7 cellular contexts compared by ENCODE assay signal in the genomic region with DNA sequence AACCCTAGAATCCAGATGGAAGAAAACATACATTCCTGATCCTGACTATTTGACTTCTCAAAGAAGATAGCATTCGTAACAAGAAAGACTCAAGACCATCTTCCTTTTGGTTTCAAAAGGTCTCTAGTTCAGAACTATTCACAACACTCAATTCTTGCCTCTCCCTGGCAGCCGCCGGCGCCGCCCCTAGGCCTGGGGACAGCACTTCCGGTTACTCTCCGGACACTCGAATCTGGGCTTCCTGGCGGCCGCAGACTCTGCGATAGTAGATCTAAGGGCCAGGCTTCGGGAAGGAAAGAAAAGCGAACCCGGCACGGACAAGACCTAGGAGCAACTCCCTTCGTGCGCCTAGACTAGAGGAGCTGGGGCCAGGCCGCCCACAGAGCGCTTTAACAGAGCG.
A peak's percentile ranks its signal among the peaks of the same experiment; 100 is the strongest.
DNase-seq lines count a peak whose midpoint lies in the region; ATAC-seq, FAIRE-seq and TF ChIP-seq lines count a peak whose summit lies in the region.
"Not testable (repeated sequence)": the region's sequence is repeated elsewhere in the genome, so short reads cannot be mapped to it uniquely, and the experiment has no call there.

No MANE protein-coding gene starts in this region.

- H3K4me3 ChIP-seq in GM23338; PC-3 (ENCODE audit: low read length); K562; lower lobe of right lung; upper lobe of right lung: not testable (repeated sequence)

- peak; percentile 45; the same call in 1 of the 3 replicates for ATAC-seq in GM23338
- ATAC-seq in PC-3: peak; percentile 49; the same call in 1 of the 2 replicates
- ATAC-seq in K562: peak; percentile 85
- ATAC-seq in left cardiac atrium: peak; percentile 44 to 51
- ATAC-seq in left lobe of liver: peak; percentile 71
- peak; percentile 46 to 51 for ATAC-seq in lower lobe of right lung
- peak; percentile 76 for ATAC-seq in upper lobe of right lung

- H3K79me2 ChIP-seq in GM23338 (replicated peaks; ENCODE audit: insufficient read depth): peaks cover 55% of the 10 kb centered on the region
- H3K79me2 ChIP-seq in PC-3 (ENCODE audit: low read length); K562 (ENCODE audit: control insufficient read depth, insufficient read depth, low read length): not testable (repeated sequence)

- not testable (repeated sequence) for BruUV-seq in PC-3 (replicated peaks; lab: Mats Ljungman, UMichigan); K562 (replicated peaks; lab: Mats Ljungman, UMichigan)

- not testable (repeated sequence) for TF ChIP-seq POLR2A in K562 (conservative IDR thresholded peaks at IDR 0.05)

- CTCF ChIA-PET in PC-3 (lab: Charles Lee); K562 (lab: Yijun Ruan, JAX; ENCODE audit: low intra/inter-chr PET ratio): not testable (repeated sequence)

- H3K27ac ChIP-seq in GM23338 (ENCODE audit: low read depth); PC-3 (ENCODE audit: low read length); K562 (ENCODE audit: extremely low read depth, low read depth, low read length); lower lobe of right lung; upper lobe of right lung: not testable (repeated sequence)

- not testable (repeated sequence) for H3K9ac ChIP-seq in PC-3 (ENCODE audit: low read length); K562 (ENCODE audit: insufficient read depth in 1 of 2, low read depth in 2 of 2, low read length in 2 of 2)

- H3K27me3 Mint-ChIP-seq in GM23338 (ENCODE audit: insufficient read depth, low read depth, poor library complexity): not testable (repeated sequence)

- in situ Hi-C loops in K562 (cut with MboI): not testable (repeated sequence)

- not testable (repeated sequence) for TF ChIP-seq CTCF in GM23338 (conservative IDR thresholded peaks at IDR 0.05; ENCODE audit: low read depth in 2 of 2); PC-3 (conservative IDR thresholded peaks at IDR 0.05; ENCODE audit: low read depth, low read length); K562 (IDR thresholded peaks at IDR 0.05 in 2 of 3, conservative IDR thresholded peaks at IDR 0.05 in 1 of 3; ENCODE audit: insufficient read depth in 2 of 3, low read depth in 1 of 3, low read length in 3 of 3); lower lobe of right lung (IDR thresholded peaks at IDR 0.05); upper lobe of right lung (IDR thresholded peaks at IDR 0.05)

- H3K36me3 Mint-ChIP-seq in GM23338 (ENCODE audit: low read depth): peaks cover 70% of the 10 kb centered on the region

- not testable (repeated sequence) for H3K27me3 ChIP-seq in GM23338 (ENCODE audit: insufficient read depth); PC-3 (ENCODE audit: low read length); K562 (ENCODE audit: control insufficient read depth in 2 of 2, insufficient read depth in 2 of 2, low read length in 2 of 2); lower lobe of right lung (ENCODE audit: low read depth); upper lobe of right lung

- H3K27ac Mint-ChIP-seq in GM23338: not testable (repeated sequence)

- POLR2A ChIA-PET in PC-3 (lab: Charles Lee; ENCODE audit: unreplicated experiment); K562 (lab: Yijun Ruan, JAX): not testable (repeated sequence)

- not testable (repeated sequence) for H3K9me1 ChIP-seq in K562 (ENCODE audit: control insufficient read depth, insufficient read depth, low read length)

- not testable (repeated sequence) for H3K9me2 ChIP-seq in GM23338 (ENCODE audit: insufficient read depth); PC-3 (replicated peaks; ENCODE audit: low read length)

- not testable (repeated sequence) for H3F3A ChIP-seq in GM23338 (replicated peaks; ENCODE audit: low read depth); PC-3 (ENCODE audit: low read length, unreplicated experiment)

- FAIRE-seq in K562 (lab: Jason Lieb, UNC): not testable (repeated sequence)

- DNase-seq in GM23338 (ENCODE audit: low spot score); PC-3; K562 (ENCODE audit: extremely low read depth in 1 of 4, low spot score in 3 of 4); left cardiac atrium; left lobe of liver (ENCODE audit: low spot score); lower lobe of right lung; upper lobe of right lung: not testable (repeated sequence)

- TF ChIP-seq RAD21 in K562 (CRISPR knock-in tag; conservative IDR thresholded peaks at IDR 0.05 in 1 of 2, IDR thresholded peaks at IDR 0.05 in 1 of 2): not testable (repeated sequence)

- not testable (repeated sequence) for H3K9me3 ChIP-seq in PC-3 (ENCODE audit: low read length); K562 (replicated peaks; ENCODE audit: control insufficient read depth, insufficient read depth, low read depth, low read length); lower lobe of right lung; upper lobe of right lung

- WGBS in K562 (ENCODE audit: insufficient coverage, low coverage, missing lambda C conversion rate): 49% methylated on average over 8 of the region's 20 CpGs

- intact Hi-C loops in PC-3 (cut with micrococcal nuclease); K562 (cut with micrococcal nuclease); left cardiac atrium (cut with DNase I); lower lobe of right lung (cut with DNase I); upper lobe of right lung (cut with DNase I): not testable (repeated sequence)

- peaks cover 55% of the 10 kb centered on the region for H3K36me3 ChIP-seq in GM23338 (ENCODE audit: insufficient read depth)
- not testable (repeated sequence) for H3K36me3 ChIP-seq in PC-3 (ENCODE audit: low read depth, low read length); K562 (ENCODE audit: control insufficient read depth, insufficient read depth, low read length); lower lobe of right lung; upper lobe of right lung

- H3K9me3 Mint-ChIP-seq in GM23338: peaks cover 59% of the 10 kb centered on the region

- H3K4me1 Mint-ChIP-seq in GM23338: not testable (repeated sequence)

- H3K4me2 ChIP-seq in GM23338; PC-3 (ENCODE audit: low read length); K562 (ENCODE audit: insufficient read depth, low read length): not testable (repeated sequence)

- H3K4me3 Mint-ChIP-seq in GM23338: not testable (repeated sequence)

- not testable (repeated sequence) for H2AFZ ChIP-seq in GM23338; PC-3 (ENCODE audit: low read length); K562 (ENCODE audit: low read depth, low read length)

- not testable (repeated sequence) for H4K20me1 ChIP-seq in GM23338 (replicated peaks; ENCODE audit: insufficient read depth); PC-3 (ENCODE audit: low read length); K562 (replicated peaks; ENCODE audit: control insufficient read depth, insufficient read depth, low read length)

- H3K4me1 ChIP-seq in GM23338 (ENCODE audit: insufficient read depth); PC-3 (ENCODE audit: insufficient read depth, low read length); K562 (replicated peaks in 1 of 2; ENCODE audit: control insufficient read depth in 2 of 2, insufficient read depth in 2 of 2, low read length in 2 of 2); lower lobe of right lung; upper lobe of right lung: not testable (repeated sequence)

- not testable (repeated sequence) for TF ChIP-seq EP300 in K562 (IDR thresholded peaks at IDR 0.05; ENCODE audit: low read length)
